In genomic region chr12:138171-138897, GRCh38 we compare ENCODE assay signal across 16 cellular contexts.
DNase-seq lines count a peak whose midpoint lies in the region; ATAC-seq, FAIRE-seq and TF ChIP-seq lines count a peak whose summit lies in the region.
"Had no signal": no experiment of that assay in that cellular context is flagged by ENCODE, and none has a peak within 500 bp of the region (broad histone marks: within the 10 kb centered on the region; RNA-seq: fewer than 3 reads in every experiment).

No MANE protein-coding gene starts in this region.

- H3K79me2 ChIP-seq in astrocyte (ENCODE audit: insufficient read depth, low read length), result no peaks in the 10 kb centered on the region

- H3K27me3 Mint-ChIP-seq in astrocyte (ENCODE audit: low read depth, unreplicated experiment), result peaks cover 58% of the 10 kb centered on the region
- peaks cover 8 to 16% of the 10 kb centered on the region in 2 donors for H3K27me3 Mint-ChIP-seq in natural killer cell treated with Interleukin-12 subunit alpha and Interleukin-12 subunit beta and Interleukin-15 and Interleukin-18, amount 100 ng/mL, for 72 hours

- H3K27me3 ChIP-seq in heart left ventricle, result peaks cover 0 to 33% (median 8%) of the 10 kb centered on the region in 9 donors
- H3K27me3 ChIP-seq in right atrium auricular region, result no peaks in the 10 kb centered on the region
- peaks cover 29% of the 10 kb centered on the region for H3K27me3 ChIP-seq in astrocyte (ENCODE audit: insufficient read depth, low read length)
- no peaks in the 10 kb centered on the region for H3K27me3 ChIP-seq in uterus

- peaks cover 3% of the 10 kb centered on the region for H3K9me3 Mint-ChIP-seq in astrocyte (ENCODE audit: unreplicated experiment)
- no peaks in the 10 kb centered on the region for H3K9me3 Mint-ChIP-seq in natural killer cell treated with Interleukin-12 subunit alpha and Interleukin-12 subunit beta and Interleukin-15 and Interleukin-18, amount 100 ng/mL, for 72 hours
- H3K9me3 Mint-ChIP-seq: H9; stimulated activated naive B cell treated with anti-CD40 and anti-IgM and Interleukin-4, amounts not matched to agents 10 μg/mL and 1 μg/mL and 100 μg/mL, for 72 hours had no signal

- TF ChIP-seq POLR2A in heart left ventricle (IDR thresholded peaks at IDR 0.05), result no peak
- no peak for TF ChIP-seq POLR2A in uterus (IDR thresholded peaks at IDR 0.05)

- H3K27ac ChIP-seq in heart left ventricle (peak overlapping the region in 1 of 12 donors; percentile 34), right atrium auricular region (no peak overlapping the region), astrocyte (ENCODE audit: low read depth, low read length) (no peak overlapping the region), uterus (peak overlapping the region in 1 of 2 donors; percentile 2)

- no peak overlapping the region for H3K27ac Mint-ChIP-seq in astrocyte (ENCODE audit: unreplicated experiment)
- no peak overlapping the region for H3K27ac Mint-ChIP-seq in natural killer cell treated with Interleukin-12 subunit alpha and Interleukin-12 subunit beta and Interleukin-15 and Interleukin-18, amount 100 ng/mL, for 72 hours
- H3K27ac Mint-ChIP-seq: stimulated activated naive B cell treated with anti-CD40 and anti-IgM and Interleukin-4, amounts not matched to agents 10 μg/mL and 1 μg/mL and 100 μg/mL, for 72 hours had no signal

- H3K36me3 Mint-ChIP-seq in astrocyte (ENCODE audit: low read depth, unreplicated experiment), result peaks cover 4% of the 10 kb centered on the region
- H3K36me3 Mint-ChIP-seq in natural killer cell treated with Interleukin-12 subunit alpha and Interleukin-12 subunit beta and Interleukin-15 and Interleukin-18, amount 100 ng/mL, for 72 hours, result no peaks in the 10 kb centered on the region
- H3K36me3 Mint-ChIP-seq: stimulated activated naive B cell treated with anti-CD40 and anti-IgM and Interleukin-4, amounts not matched to agents 10 μg/mL and 1 μg/mL and 100 μg/mL, for 72 hours had no signal

- H3K9ac ChIP-seq in astrocyte (ENCODE audit: low read length), result no peak overlapping the region

- H3K4me1 ChIP-seq in heart left ventricle (peaks cover 0 to 20% (median 5%) of the 10 kb centered on the region in 12 donors), right atrium auricular region (peaks cover 0 to 16% of the 10 kb centered on the region in 2 donors), astrocyte (ENCODE audit: insufficient read depth, low read length) (peaks cover 5% of the 10 kb centered on the region), uterus (no peaks in the 10 kb centered on the region)

- WGBS in heart left ventricle, 4 donors, result 74 to 90% (median 75%) methylated on average over 36 to 64 of the region's 64 CpGs

- H3K9me3 ChIP-seq in heart left ventricle, result no peaks in the 10 kb centered on the region
- no peaks in the 10 kb centered on the region for H3K9me3 ChIP-seq in right atrium auricular region
- H3K9me3 ChIP-seq in astrocyte (ENCODE audit: insufficient read depth, low read depth, low read length), result no peaks in the 10 kb centered on the region
- no peaks in the 10 kb centered on the region for H3K9me3 ChIP-seq in uterus

- H3K4me3 Mint-ChIP-seq in astrocyte (ENCODE audit: unreplicated experiment), result no peak overlapping the region
- H3K4me3 Mint-ChIP-seq in natural killer cell treated with Interleukin-12 subunit alpha and Interleukin-12 subunit beta and Interleukin-15 and Interleukin-18, amount 100 ng/mL, for 72 hours, result peak overlapping the region; percentile 34
- H3K4me3 Mint-ChIP-seq: stimulated activated naive B cell treated with anti-CD40 and anti-IgM and Interleukin-4, amounts not matched to agents 10 μg/mL and 1 μg/mL and 100 μg/mL, for 72 hours had no signal

- intact Hi-C loops in heart left ventricle (cut with DNase I), result no loop called here
- intact Hi-C loops in uterus (cut with DNase I; ENCODE audit: low total_unique reads), result no loop called here

- ATAC-seq in heart left ventricle, result no peak
- no peak for ATAC-seq in natural killer cell treated with Interleukin-12 subunit alpha and Interleukin-12 subunit beta and Interleukin-15 and Interleukin-18, amount 100 ng/mL, for 72 hours
- no peak for ATAC-seq in GM21528 (IDR thresholded peaks at IDR 0.05; ENCODE audit: low FRiP score, unreplicated experiment)
- ATAC-seq in HG03378 (IDR thresholded peaks at IDR 0.05; ENCODE audit: unreplicated experiment), result no peak
- ATAC-seq: GM12878, left lobe of liver had no signal

- DNase-seq in heart left ventricle (no peak), right atrium auricular region (ENCODE audit: low spot score) (no peak), astrocyte (ENCODE audit: low read depth) (no peak), uterus (no peak), NCI-H2029 treated with DMSO at 0.1 percent for 48 hours (lab: John Stamatoyannopoulos, UW) (no peak)
- DNase-seq in natural killer cell treated with Interleukin-12 subunit alpha and Interleukin-12 subunit beta and Interleukin-15 and Interleukin-18, amount 100 ng/mL, for 72 hours (ENCODE audit: low spot score), result no peak
- DNase-seq: DMS153; NCI-H2107; NCI-H526; stimulated activated naive B cell treated with anti-CD40 and anti-IgM and Interleukin-4, amounts not matched to agents 10 μg/mL and 1 μg/mL and 100 μg/mL, for 72 hours had no signal

- H3K4me3 ChIP-seq in heart left ventricle (peak overlapping the region; percentile 28 to 63 (median 47)), right atrium auricular region (peak overlapping the region in 1 of 2 donors; percentile 47), astrocyte (ENCODE audit: insufficient read depth, low read depth, low read length) (no peak overlapping the region), uterus (peak overlapping the region; percentile 21 to 33)
- H3K4me3 ChIP-seq: GM12878 had no signal

- peak overlapping the region; percentile 50 for H2AFZ ChIP-seq in astrocyte (ENCODE audit: low read depth, low read length)

- H4K20me1 ChIP-seq in astrocyte (ENCODE audit: insufficient read depth, low read length), result no peaks in the 10 kb centered on the region

- H3K4me1 Mint-ChIP-seq in astrocyte (ENCODE audit: low read depth, unreplicated experiment), result peaks cover 3% of the 10 kb centered on the region
- H3K4me1 Mint-ChIP-seq in natural killer cell treated with Interleukin-12 subunit alpha and Interleukin-12 subunit beta and Interleukin-15 and Interleukin-18, amount 100 ng/mL, for 72 hours (ENCODE audit: low read depth in 2 of 2), result peaks cover 0 to 13% of the 10 kb centered on the region in 2 donors

- peak overlapping the region; percentile 73 for H3K4me2 ChIP-seq in astrocyte (ENCODE audit: low read length)

- H3K36me3 ChIP-seq in heart left ventricle (no peaks in the 10 kb centered on the region), right atrium auricular region (no peaks in the 10 kb centered on the region), astrocyte (ENCODE audit: insufficient read depth, low read length) (no peaks in the 10 kb centered on the region), uterus (no peaks in the 10 kb centered on the region)

- no peak for TF ChIP-seq CTCF in heart left ventricle (IDR thresholded peaks at IDR 0.05)
- TF ChIP-seq CTCF in right atrium auricular region (IDR thresholded peaks at IDR 0.05), result no peak
- TF ChIP-seq CTCF in astrocyte (IDR thresholded peaks at IDR 0.05; ENCODE audit: insufficient read depth, low read depth, low read length), result no peak
- no peak for TF ChIP-seq CTCF in uterus (IDR thresholded peaks at IDR 0.05)

- FAIRE-seq in astrocyte (lab: Jason Lieb, UNC), result no peak
- FAIRE-seq: frontal cortex, GM12878 had no signal
